In genomic region chr4:121885115-121885514, GRCh38 we compare ENCODE assay signal across 2 cellular contexts.
TF ChIP-seq lines count a peak whose summit lies in the region.

No MANE protein-coding gene starts in this region.

TF ChIP-seq in HepG2, 621 proteins besides CTCF, POLR2A, EP300 and RAD21:
- TF ChIP-seq ARNT (IDR thresholded peaks at IDR 0.05), result no peak
- no peak for TF ChIP-seq NFYC (CRISPR knock-in tag; IDR thresholded peaks at IDR 0.05)
- TF ChIP-seq TBP (CRISPR knock-in tag; IDR thresholded peaks at IDR 0.05), result no peak
- TF ChIP-seq ZNF607 (CRISPR knock-in tag; IDR thresholded peaks at IDR 0.05; ENCODE audit: borderline replicate concordance), result no peak
- peak; percentile 62; the same call in 1 of the 2 replicates for TF ChIP-seq CEBPB (IDR thresholded peaks at IDR 0.05; ENCODE audit: borderline replicate concordance, low read depth, low read length)

TF ChIP-seq in K562, 482 proteins besides CTCF, POLR2A, EP300 and RAD21:
- TF ChIP-seq CEBPB (tag; IDR thresholded peaks at IDR 0.05) (peak; percentile 70; the same call in 1 of the 2 replicates), CEBPG (CRISPR knock-in tag; IDR thresholded peaks at IDR 0.05) (no peak), CEBPG (tag; conservative IDR thresholded peaks at IDR 0.05 in 1 of 2, IDR thresholded peaks at IDR 0.05 in 1 of 2) (peak in 1 of 2 experiments; percentile 31; a peak in 2 of 4 replicates)
- TF ChIP-seq, protein P1, sequence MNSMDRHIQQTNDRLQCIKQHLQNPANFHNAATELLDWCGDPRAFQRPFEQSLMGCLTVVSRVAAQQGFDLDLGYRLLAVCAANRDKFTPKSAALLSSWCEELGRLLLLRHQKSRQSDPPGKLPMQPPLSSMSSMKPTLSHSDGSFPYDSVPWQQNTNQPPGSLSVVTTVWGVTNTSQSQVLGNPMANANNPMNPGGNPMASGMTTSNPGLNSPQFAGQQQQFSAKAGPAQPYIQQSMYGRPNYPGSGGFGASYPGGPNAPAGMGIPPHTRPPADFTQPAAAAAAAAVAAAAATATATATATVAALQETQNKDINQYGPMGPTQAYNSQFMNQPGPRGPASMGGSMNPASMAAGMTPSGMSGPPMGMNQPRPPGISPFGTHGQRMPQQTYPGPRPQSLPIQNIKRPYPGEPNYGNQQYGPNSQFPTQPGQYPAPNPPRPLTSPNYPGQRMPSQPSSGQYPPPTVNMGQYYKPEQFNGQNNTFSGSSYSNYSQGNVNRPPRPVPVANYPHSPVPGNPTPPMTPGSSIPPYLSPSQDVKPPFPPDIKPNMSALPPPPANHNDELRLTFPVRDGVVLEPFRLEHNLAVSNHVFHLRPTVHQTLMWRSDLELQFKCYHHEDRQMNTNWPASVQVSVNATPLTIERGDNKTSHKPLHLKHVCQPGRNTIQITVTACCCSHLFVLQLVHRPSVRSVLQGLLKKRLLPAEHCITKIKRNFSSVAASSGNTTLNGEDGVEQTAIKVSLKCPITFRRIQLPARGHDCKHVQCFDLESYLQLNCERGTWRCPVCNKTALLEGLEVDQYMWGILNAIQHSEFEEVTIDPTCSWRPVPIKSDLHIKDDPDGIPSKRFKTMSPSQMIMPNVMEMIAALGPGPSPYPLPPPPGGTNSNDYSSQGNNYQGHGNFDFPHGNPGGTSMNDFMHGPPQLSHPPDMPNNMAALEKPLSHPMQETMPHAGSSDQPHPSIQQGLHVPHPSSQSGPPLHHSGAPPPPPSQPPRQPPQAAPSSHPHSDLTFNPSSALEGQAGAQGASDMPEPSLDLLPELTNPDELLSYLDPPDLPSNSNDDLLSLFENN (IDR thresholded peaks at IDR 0.05; ENCODE audit: low read depth in 2 of 2, low read length in 2 of 2), result no peak
